15 cellular contexts compared by ENCODE assay signal in genomic region chr2:98708396-98709186, GRCh38. TPM values are rescaled to one million over a fixed set of nuclear protein-coding genes. Genes with fewer than 3 reads are reported as not detected.
A peak's percentile ranks its signal among the peaks of the same experiment; 100 is the strongest.
DNase-seq lines count a peak whose midpoint lies in the region; ATAC-seq and TF ChIP-seq lines count a peak whose summit lies in the region.
"Had no signal": no experiment of that assay in that cellular context is flagged by ENCODE, and none has a peak within 500 bp of the region (broad histone marks: within the 10 kb centered on the region; RNA-seq: fewer than 3 reads in every experiment).

No MANE protein-coding gene starts in this region.

- no peak for ATAC-seq in activated B cell treated with CpG ODN at 0.5 μM for 24 hours (ENCODE audit: low read depth)
- peak; percentile 49 for ATAC-seq in Right ventricle myocardium superior (ENCODE audit: poor library complexity)

- intact Hi-C loops in activated B cell treated with CpG ODN at 0.5 μM for 24 hours (cut with micrococcal nuclease) (no loop called here), Right ventricle myocardium superior (cut with DNase I) (no loop called here)

- peak overlapping the region; percentile 63 for H3K4me3 Mint-ChIP-seq in activated naive CD4-positive, alpha-beta T cell treated with anti-CD3 and anti-CD28 coated beads, Interleukin-2, amount 50 U/mL, for 24 hours
- H3K4me3 Mint-ChIP-seq in activated naive CD4-positive, alpha-beta T cell treated with anti-CD3 and anti-CD28 coated beads, Interleukin-2, amount 10 ng/mL, durations not matched to agents 7 days and 5 days: no peak overlapping the region
- H3K4me3 Mint-ChIP-seq in activated B cell treated with CpG ODN at 0.5 μM for 24 hours: peak overlapping the region; percentile 9
- H3K4me3 Mint-ChIP-seq: endodermal cell had no signal

- H3K9me3 ChIP-seq in tibial nerve: no peaks in the 10 kb centered on the region
- H3K9me3 ChIP-seq: SJCRH30 had no signal

- TF ChIP-seq EP300 in tibial nerve (IDR thresholded peaks at IDR 0.05): no peak

- no peaks in the 10 kb centered on the region for H3K27me3 Mint-ChIP-seq in activated naive CD4-positive, alpha-beta T cell treated with anti-CD3 and anti-CD28 coated beads, Interleukin-2, amount 50 U/mL, for 24 hours
- no peaks in the 10 kb centered on the region for H3K27me3 Mint-ChIP-seq in activated naive CD4-positive, alpha-beta T cell treated with anti-CD3 and anti-CD28 coated beads, Interleukin-2, amount 10 ng/mL, durations not matched to agents 7 days and 5 days
- H3K27me3 Mint-ChIP-seq in activated B cell treated with CpG ODN at 0.5 μM for 24 hours: no peaks in the 10 kb centered on the region

- H3K4me1 Mint-ChIP-seq in activated naive CD4-positive, alpha-beta T cell treated with anti-CD3 and anti-CD28 coated beads, Interleukin-2, amount 50 U/mL, for 24 hours: peaks cover 90% of the 10 kb centered on the region
- peaks cover 69% of the 10 kb centered on the region for H3K4me1 Mint-ChIP-seq in activated naive CD4-positive, alpha-beta T cell treated with anti-CD3 and anti-CD28 coated beads, Interleukin-2, amount 10 ng/mL, durations not matched to agents 7 days and 5 days
- peaks cover 47% of the 10 kb centered on the region for H3K4me1 Mint-ChIP-seq in activated B cell treated with CpG ODN at 0.5 μM for 24 hours

- no peak for TF ChIP-seq CTCF in activated B cell treated with CpG ODN at 0.5 μM for 24 hours (IDR thresholded peaks at IDR 0.05)
- no peak for TF ChIP-seq CTCF in tibial nerve (IDR thresholded peaks at IDR 0.05)

- H3K36me3 ChIP-seq in tibial nerve: no peaks in the 10 kb centered on the region
- H3K36me3 ChIP-seq: SJCRH30 had no signal

- H3K4me1 ChIP-seq in tibial nerve: peaks cover 0 to 38% (median 24%) of the 10 kb centered on the region in 4 donors
- H3K4me1 ChIP-seq: SJCRH30 had no signal

- H3K4me3 ChIP-seq in tibial nerve: no peak overlapping the region
- H3K4me3 ChIP-seq: SJCRH30 had no signal

- no peak for DNase-seq in activated naive CD4-positive, alpha-beta T cell treated with anti-CD3 and anti-CD28 coated beads, Interleukin-2, amount 10 ng/mL, durations not matched to agents 7 days and 5 days
- no peak for DNase-seq in activated B cell treated with CpG ODN at 0.5 μM for 24 hours
- no peak for DNase-seq in Right ventricle myocardium superior
- no peak for DNase-seq in retina
- no peak for DNase-seq in tibial nerve (ENCODE audit: low spot score in 2 of 2)
- DNase-seq in foreskin melanocyte: no peak
- DNase-seq: activated effector memory CD4-positive, alpha-beta T cell treated with anti-CD3 and anti-CD28 coated beads, Interleukin-2, amount 50 U/mL, for 16 hours; endodermal cell; NCI-H2227 treated with DMSO at 0.1 percent for 48 hours; SJCRH30; T1000 had no signal

- H3K27me3 ChIP-seq in tibial nerve: no peaks in the 10 kb centered on the region
- H3K27me3 ChIP-seq: SJCRH30 had no signal

- peak overlapping the region; percentile 94 for H3K27ac Mint-ChIP-seq in activated naive CD4-positive, alpha-beta T cell treated with anti-CD3 and anti-CD28 coated beads, Interleukin-2, amount 50 U/mL, for 24 hours
- H3K27ac Mint-ChIP-seq in activated naive CD4-positive, alpha-beta T cell treated with anti-CD3 and anti-CD28 coated beads, Interleukin-2, amount 10 ng/mL, durations not matched to agents 7 days and 5 days: no peak overlapping the region
- no peak overlapping the region for H3K27ac Mint-ChIP-seq in activated B cell treated with CpG ODN at 0.5 μM for 24 hours
- H3K27ac Mint-ChIP-seq: endodermal cell had no signal

- POLR2A ChIA-PET in activated B cell treated with CpG ODN at 0.5 μM for 24 hours (lab: Charles Lee): interaction anchor here (0.6 to 1.1 kb wide), 2 partner anchors 15 to 23 kb away, joined by 3 read pairs; partner anchors contain the start of gene MGAT4A

- 75 to 78% methylated on average over 6 of the region's 6 CpGs for WGBS in tibial nerve, 2 donors

- CTCF ChIA-PET in activated naive CD4-positive, alpha-beta T cell treated with anti-CD3 and anti-CD28 coated beads, Interleukin-2, amount 10 ng/mL, durations not matched to agents 7 days and 5 days (lab: Charles Lee): no interaction called here
- CTCF ChIA-PET in activated B cell treated with CpG ODN at 0.5 μM for 24 hours (lab: Charles Lee): no interaction called here

- TF ChIP-seq POLR2A in tibial nerve (IDR thresholded peaks at IDR 0.05): no peak

- peak overlapping the region; percentile 54 for H3K27ac ChIP-seq in temporal lobe (ENCODE audit: low read depth, low read length)
- H3K27ac ChIP-seq in tibial nerve: no peak overlapping the region
- H3K27ac ChIP-seq: KMS-11, parathyroid adenoma, SJCRH30 had no signal

- H3K9me3 Mint-ChIP-seq in activated naive CD4-positive, alpha-beta T cell treated with anti-CD3 and anti-CD28 coated beads, Interleukin-2, amount 50 U/mL, for 24 hours: no peaks in the 10 kb centered on the region
- H3K9me3 Mint-ChIP-seq in activated naive CD4-positive, alpha-beta T cell treated with anti-CD3 and anti-CD28 coated beads, Interleukin-2, amount 10 ng/mL, durations not matched to agents 7 days and 5 days: no peaks in the 10 kb centered on the region
- no peaks in the 10 kb centered on the region for H3K9me3 Mint-ChIP-seq in activated B cell treated with CpG ODN at 0.5 μM for 24 hours
- H3K9me3 Mint-ChIP-seq: endodermal cell had no signal

- peaks cover 3% of the 10 kb centered on the region for H3K36me3 Mint-ChIP-seq in activated naive CD4-positive, alpha-beta T cell treated with anti-CD3 and anti-CD28 coated beads, Interleukin-2, amount 50 U/mL, for 24 hours
- peaks cover 55% of the 10 kb centered on the region for H3K36me3 Mint-ChIP-seq in activated naive CD4-positive, alpha-beta T cell treated with anti-CD3 and anti-CD28 coated beads, Interleukin-2, amount 10 ng/mL, durations not matched to agents 7 days and 5 days
- H3K36me3 Mint-ChIP-seq in activated B cell treated with CpG ODN at 0.5 μM for 24 hours (ENCODE audit: low read depth): no peaks in the 10 kb centered on the region

RNA-seq across cellular contexts. Expression of gene MGAT4A, which starts 22.3 kb away (rescaled TPM):
- total RNA-seq in activated B cell treated with CpG ODN at 0.5 μM for 24 hours (12.6 and 15.7 TPM in 2 replicates), Right ventricle myocardium superior (20.0 TPM), temporal lobe (24.8 TPM), tibial nerve (10 to 100 TPM; 12.6 to 50.0 (median 16.1) TPM)
